In genomic region chr17:81391964-81392908, GRCh38 we compare ENCODE assay signal across 8 cellular contexts. TPM values are rescaled to one million over a fixed set of nuclear protein-coding genes. Genes with fewer than 3 reads are reported as not detected.
A peak's percentile ranks its signal among the peaks of the same experiment; 100 is the strongest.
DNase-seq lines count a peak whose midpoint lies in the region; ATAC-seq, FAIRE-seq and TF ChIP-seq lines count a peak whose summit lies in the region.

No MANE protein-coding gene starts in this region.

- H3K79me2 ChIP-seq in HepG2 (ENCODE audit: insufficient read depth, low read length), result peaks cover 15% of the 10 kb centered on the region

- POLR2A ChIA-PET in HepG2 (lab: Yijun Ruan, JAX), result interaction anchor here (0.6 to 1.4 kb wide), 8 partner anchors 8 to 121 kb away, joined by 3 to 5 read pairs (median 3); partner anchors contain the start of genes ACTG1 and SLC38A10

- ATAC-seq in HepG2, result no peak
- ATAC-seq in GM19351 (IDR thresholded peaks at IDR 0.05; ENCODE audit: unreplicated experiment), result no peak

- in situ Hi-C loops in HepG2 (cut with HindIII; ENCODE audit: extremely low pct_ligation_motif_present, low pct_unique_long_range_greater_than_20kb), result no loop called here

- H3K27me3 ChIP-seq in bronchial epithelial cell (ENCODE audit: control insufficient read depth, insufficient read depth, low read length), result no peaks in the 10 kb centered on the region
- H3K27me3 ChIP-seq in HepG2 (ENCODE audit: control insufficient read depth in 1 of 2, insufficient read depth in 2 of 2, low read length in 2 of 2), result peaks cover 7 to 68% of the 10 kb centered on the region in 2 experiments
- no peaks in the 10 kb centered on the region for H3K27me3 ChIP-seq in testis

- no peak for TF ChIP-seq EP300 in HepG2 (IDR thresholded peaks at IDR 0.05; ENCODE audit: low read depth in 2 of 2, low read length in 2 of 2)
- TF ChIP-seq EP300 in HepG2 (CRISPR knock-in tag; IDR thresholded peaks at IDR 0.05; ENCODE audit: borderline replicate concordance), result no peak

- CTCF ChIA-PET in HepG2 (lab: Yijun Ruan, JAX; ENCODE audit: low intra/inter-chr PET ratio, low total read pairs), result no interaction called here

- WGBS in HepG2 (ENCODE audit: low lambda C conversion rate), result 49% methylated on average over 31 of the region's 33 CpGs
- 13 to 26% methylated on average over 27 to 33 of the region's 33 CpGs for WGBS in testis, 2 donors

- no peak for TF ChIP-seq POLR2A in HepG2 (IDR thresholded peaks at IDR 0.05; ENCODE audit: insufficient read depth in 1 of 2, low read depth in 2 of 2, low read length in 2 of 2)
- TF ChIP-seq POLR2A in testis (IDR thresholded peaks at IDR 0.05), result no peak

- H3K9me3 ChIP-seq in HepG2 (ENCODE audit: low read length) (no peaks in the 10 kb centered on the region), testis (no peaks in the 10 kb centered on the region)

- H2AFZ ChIP-seq in HepG2 (ENCODE audit: low read length), result no peak overlapping the region

- H3K9ac ChIP-seq in HepG2 (ENCODE audit: insufficient read depth, low read depth, low read length), result peak overlapping the region; percentile 74

- TSS peak; percentile 18 for BruUV-seq in HepG2 (replicated peaks; lab: Mats Ljungman, UMichigan)

- no peaks in the 10 kb centered on the region for H3K36me3 ChIP-seq in bronchial epithelial cell (ENCODE audit: control insufficient read depth, insufficient read depth, low read length)
- H3K36me3 ChIP-seq in HepG2 (replicated peaks in 1 of 2; ENCODE audit: control insufficient read depth in 1 of 2, insufficient read depth in 2 of 2, low read length in 2 of 2), result no peaks in the 10 kb centered on the region
- no peaks in the 10 kb centered on the region for H3K36me3 ChIP-seq in testis (ENCODE audit: low read depth, missing control alignments)

- no peak for TF ChIP-seq RAD21 in HepG2 (CRISPR knock-in tag; IDR thresholded peaks at IDR 0.05)

- H4K20me1 ChIP-seq in HepG2 (ENCODE audit: insufficient read depth, low read length), result peaks cover 15% of the 10 kb centered on the region; the same call in 1 of the 2 replicates

- peak overlapping the region; percentile 60 for H3K4me3 ChIP-seq in bronchial epithelial cell (ENCODE audit: low read depth, low read length)
- peak overlapping the region; percentile 55 to 80 (median 77) for H3K4me3 ChIP-seq in HepG2 (replicated peaks in 1 of 3; ENCODE audit: insufficient read depth in 1 of 3, low read depth in 2 of 3, low read length in 3 of 3)
- peak overlapping the region; percentile 78 to 83 for H3K4me3 ChIP-seq in testis

- intact Hi-C loops in HepG2 (cut with micrococcal nuclease; ENCODE audit: unreplicated experiment) (loop anchor here (10.0 kb wide), 1 partner anchor 123 kb away; the partner anchor contains the start of gene ACTG1), testis (cut with DNase I; ENCODE audit: low total_unique reads) (no loop called here)

- DNase-seq in NCI-H748 (lab: John Stamatoyannopoulos, UW; ENCODE audit: unreplicated experiment), result peak; percentile 43
- no peak for DNase-seq in NCI-H748 treated with DMSO at 0.1 percent for 48 hours (lab: John Stamatoyannopoulos, UW)
- no peak for DNase-seq in bronchial epithelial cell (ENCODE audit: low read depth)
- DNase-seq in HepG2 (ENCODE audit: low spot score), result no peak
- peak; percentile 49 for DNase-seq in testis
- no peak for DNase-seq in HT-29 (ENCODE audit: low spot score)
- no peak for DNase-seq in NCI-H82 treated with DMSO at 0.1 percent for 48 hours (lab: John Stamatoyannopoulos, UW; ENCODE audit: unreplicated experiment)

- H3K27ac ChIP-seq in HepG2 (ENCODE audit: extremely low read length, insufficient read depth, low read length), result no peak overlapping the region
- H3K27ac ChIP-seq in testis, result peak overlapping the region; percentile 79 to 97

- H3K4me2 ChIP-seq in HepG2 (ENCODE audit: low read depth, low read length), result peak overlapping the region; percentile 75

- H3K4me1 ChIP-seq in HepG2 (ENCODE audit: insufficient read depth, low read length) (peaks cover 88% of the 10 kb centered on the region), testis (peaks cover 41% of the 10 kb centered on the region)

- FAIRE-seq in bronchial epithelial cell (lab: Jason Lieb, UNC), result no peak
- no peak for FAIRE-seq in HepG2 (lab: Jason Lieb, UNC)

- TF ChIP-seq CTCF in bronchial epithelial cell (IDR thresholded peaks at IDR 0.05; ENCODE audit: insufficient read depth, low read length, severe bottlenecking), result no peak
- TF ChIP-seq CTCF in HepG2 (CRISPR knock-in tag; IDR thresholded peaks at IDR 0.05), result no peak
- TF ChIP-seq CTCF in testis (IDR thresholded peaks at IDR 0.05), result no peak

TF ChIP-seq in HepG2, 621 proteins besides CTCF, POLR2A, EP300 and RAD21 (continues in another document):
- TF ChIP-seq FOXJ3 (CRISPR knock-in tag; IDR thresholded peaks at IDR 0.05; ENCODE audit: borderline replicate concordance) (no peak), TOPORS (CRISPR knock-in tag; IDR thresholded peaks at IDR 0.05) (0 out of 2 replicates have a peak, but pooled peaks have one; percentile 33), CENPT (CRISPR knock-in tag; IDR thresholded peaks at IDR 0.05; ENCODE audit: low read depth) (0 out of 2 replicates have a peak, but pooled peaks have one; percentile 38), NR2F6 (IDR thresholded peaks at IDR 0.05) (no peak), NR2F6 (CRISPR knock-in tag; IDR thresholded peaks at IDR 0.05) (no peak), IRF1 (CRISPR knock-in tag; IDR thresholded peaks at IDR 0.05; ENCODE audit: low read depth) (no peak), ZNF263 (CRISPR knock-in tag; IDR thresholded peaks at IDR 0.05) (peak; percentile 77), ZNF180 (CRISPR knock-in tag; IDR thresholded peaks at IDR 0.05; ENCODE audit: borderline replicate concordance, low read depth) (no peak), BCLAF1 (IDR thresholded peaks at IDR 0.05) (no peak)

RNA-seq across cellular contexts. Expression of gene BAHCC1, which starts 3.0 kb away (rescaled TPM):
- total RNA-seq in bronchial epithelial cell (0.79 and 1.8 TPM in 2 replicates), HepG2 (2016; rRNA removed; fragmentation: Illumina TruSeq; extraction: Trizol) (0.94 and 1.7 TPM in 2 replicates), testis (10 to 100 TPM; 29.2 to 30.2 TPM)
- total RNA-seq in HepG2 (2016; cell fraction: cytosol; rRNA removed; fragmentation: Illumina TruSeq; extraction: Trizol; ENCODE audit: low read depth), result 1.4 and 1.8 TPM in 2 replicates
- 1.2 and 1.8 TPM in 2 replicates for total RNA-seq in HepG2 (2016; cell fraction: insoluble cytoplasmic fraction; rRNA removed; fragmentation: Illumina TruSeq; extraction: Trizol)
- 1.2 and 1.9 TPM in 2 replicates for total RNA-seq in HepG2 (2016; cell fraction: membrane; rRNA removed; fragmentation: Illumina TruSeq; extraction: Trizol)
- total RNA-seq in HepG2 (2016; cell fraction: nucleus; rRNA removed; fragmentation: Illumina TruSeq; extraction: Trizol), result 2.8 and 3.9 TPM in 2 replicates
- polyA plus RNA-seq in HepG2 (2011; rRNA removed) (1.4 TPM in 2 replicates), testis (ENCODE audit: insufficient read depth, low read depth, low replicate concordance) (11.3 TPM)
- 0.42 and 0.64 TPM in 2 replicates for polyA plus RNA-seq in HepG2 (2011; cell fraction: cytosol; rRNA removed)
- 15.9 and 22.2 TPM in 2 replicates for polyA plus RNA-seq in HepG2 (2011; cell fraction: nucleus; rRNA removed)
- 1.8 and 2.5 TPM in 2 replicates for polyA plus RNA-seq in HepG2 (2012)
- polyA plus RNA-seq in HepG2 (2016; cell fraction: cytosol; fragmentation: Illumina TruSeq; extraction: Trizol; ENCODE audit: low read depth), result 1.1 and 1.4 TPM in 2 replicates
- polyA plus RNA-seq in HepG2 (2016; cell fraction: insoluble cytoplasmic fraction; fragmentation: Illumina TruSeq; extraction: Trizol; ENCODE audit: low read depth), result 1.3 and 1.9 TPM in 2 replicates
- 1.9 and 2.3 TPM in 2 replicates for polyA plus RNA-seq in HepG2 (2016; cell fraction: membrane; fragmentation: Illumina TruSeq; extraction: Trizol; ENCODE audit: low read depth)
- 9.5 and 11.0 TPM in 2 replicates for polyA plus RNA-seq in HepG2 (2016; cell fraction: nucleus; fragmentation: Illumina TruSeq; extraction: Trizol; ENCODE audit: insufficient read depth, low read depth)
- polyA minus RNA-seq in HepG2 (2011; rRNA and poly(A)+ RNA removed; ENCODE audit: low replicate concordance), result 1.7 and 5.4 TPM in 2 replicates
- 1.1 and 1.9 TPM in 2 replicates for polyA minus RNA-seq in HepG2 (2011; cell fraction: cytosol; rRNA and poly(A)+ RNA removed)
- 5.5 and 5.9 TPM in 2 replicates for polyA minus RNA-seq in HepG2 (2011; cell fraction: nucleus; rRNA and poly(A)+ RNA removed)
- total RNA-seq in HT-29 (2014; rRNA removed; shearing (Covaris generic)), result 10.4 and 11.6 TPM in 2 replicates

Comparison
In these comparisons a context has a peak if more than half of its experiments do, and no peak if none do; other contexts are left out.
1. DNase-seq: peak in NCI-H748 (single experiment) and testis (single experiment); none in NCI-H748 treated with DMSO at 0.1 percent for 48 hours (single experiment), bronchial epithelial cell (single experiment), HepG2 (single experiment), HT-29 (single experiment) and NCI-H82 treated with DMSO at 0.1 percent for 48 hours (single experiment).
2. Peak in every context shown above with its lines, with median percentiles within 50 percentile points of each other: H3K4me3 ChIP-seq.